Comparison of ENCODE assay signal across 8 cellular contexts in the genomic region with DNA sequence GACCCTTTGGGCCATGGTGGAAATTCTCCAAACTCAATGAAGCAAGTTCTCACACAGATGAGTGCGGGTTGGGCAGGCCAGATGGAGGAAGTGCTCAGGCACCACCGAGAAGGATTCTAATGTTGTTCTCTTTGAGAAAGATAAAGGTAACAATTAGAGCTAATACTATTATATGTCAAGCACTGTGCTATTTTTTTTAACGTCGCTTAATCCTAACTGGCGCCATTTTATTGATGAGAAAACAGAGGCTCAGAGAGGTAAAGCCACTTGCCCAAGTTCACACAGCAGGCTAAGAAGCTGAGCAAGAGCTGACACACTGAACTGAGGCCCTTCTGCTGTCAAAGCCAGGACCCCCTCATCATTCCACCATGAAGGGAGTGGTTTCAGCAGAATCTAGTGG. TPM values are rescaled to one million over a fixed set of nuclear protein-coding genes. Genes with fewer than 3 reads are reported as not detected.
DNase-seq lines count a peak whose midpoint lies in the region; ATAC-seq and TF ChIP-seq lines count a peak whose summit lies in the region.

No MANE protein-coding gene starts in this region.

- H3K27me3 ChIP-seq in left lung (no peaks in the 10 kb centered on the region), tibial nerve (no peaks in the 10 kb centered on the region)

- no peak for TF ChIP-seq POLR2A in tibial nerve (IDR thresholded peaks at IDR 0.05)

- ATAC-seq in activated naive CD4-positive, alpha-beta T cell treated with anti-CD3 and anti-CD28 coated beads, Interleukin-2, amount 50 U/mL, for 72 hours = no peak
- no peak for ATAC-seq in left lung

- H3K4me3 ChIP-seq in left lung (peak overlapping the region; percentile 71 to 86), tibial nerve (peak overlapping the region; percentile 56 to 93 (median 82))

- H3K4me1 ChIP-seq in left lung (peaks cover 23 to 45% of the 10 kb centered on the region in 2 donors), tibial nerve (peaks cover 0 to 52% (median 23%) of the 10 kb centered on the region in 4 donors)

- peaks cover 0 to 8% of the 10 kb centered on the region in 2 donors for H3K9me3 Mint-ChIP-seq in activated naive CD4-positive, alpha-beta T cell treated with anti-CD3 and anti-CD28 coated beads, Interleukin-2, amount 50 U/mL, for 72 hours

- no peaks in the 10 kb centered on the region for H3K9me3 ChIP-seq in left lung
- no peaks in the 10 kb centered on the region for H3K9me3 ChIP-seq in tibial nerve

- H3K36me3 Mint-ChIP-seq in activated naive CD4-positive, alpha-beta T cell treated with anti-CD3 and anti-CD28 coated beads, Interleukin-2, amount 50 U/mL, for 72 hours = peaks cover 24 to 43% of the 10 kb centered on the region in 2 donors

- no peak for TF ChIP-seq EP300 in tibial nerve (IDR thresholded peaks at IDR 0.05)

- peak; percentile 11 for DNase-seq in activated naive CD4-positive, alpha-beta T cell treated with Interleukin-2 at 50 U/mL for 16 hours
- no peak for DNase-seq in activated naive CD4-positive, alpha-beta T cell (lab: John Stamatoyannopoulos, UW)
- DNase-seq in activated naive CD4-positive, alpha-beta T cell treated with anti-CD3 and anti-CD28 coated beads, Interleukin-2, amount 50 U/mL, for 72 hours (ENCODE audit: low spot score in 2 of 2) = no peak
- no peak for DNase-seq in left lung
- DNase-seq in tibial nerve (ENCODE audit: low spot score in 2 of 2) = no peak
- DNase-seq in AG20443 (ENCODE audit: low spot score) = no peak
- no peak for DNase-seq in kidney glomerular epithelial cell (lab: John Stamatoyannopoulos, UW)
- no peak for DNase-seq in epidermal melanocyte (ENCODE audit: insufficient read length, low spot score)

- H3K36me3 ChIP-seq in left lung = peaks cover 0 to 1% of the 10 kb centered on the region in 2 donors
- H3K36me3 ChIP-seq in tibial nerve = peaks cover 0 to 5% (median 0%) of the 10 kb centered on the region in 3 donors

- 24 to 40% methylated on average over 5 of the region's 5 CpGs for WGBS in tibial nerve, 2 donors

- H3K27ac ChIP-seq in left lung (no peak overlapping the region), tibial nerve (peak overlapping the region in 2 of 4 donors; percentile 89 to 90)

- TF ChIP-seq CTCF in left lung (IDR thresholded peaks at IDR 0.05) = no peak
- no peak for TF ChIP-seq CTCF in tibial nerve (IDR thresholded peaks at IDR 0.05)

- intact Hi-C loops in left lung (cut with DNase I) = no loop called here

- peak overlapping the region; percentile 94 to 99 for H3K27ac Mint-ChIP-seq in activated naive CD4-positive, alpha-beta T cell treated with anti-CD3 and anti-CD28 coated beads, Interleukin-2, amount 50 U/mL, for 72 hours

RNA-seq across cellular contexts. Expression of a gene that starts 1.0 kb away (rescaled TPM):
- total RNA-seq in activated naive CD4-positive, alpha-beta T cell treated with anti-CD3 and anti-CD28 coated beads, Interleukin-2, amount 50 U/mL, for 72 hours = 100 to 1,000 TPM; 515 to 771 TPM
- total RNA-seq in left lung (100 to 1,000 TPM in 1 of 2 donors, 10 to 100 TPM in 1; 82.5 to 153 TPM), tibial nerve (100 to 1,000 TPM; 170 to 204 (median 177) TPM)

RNA-seq across cellular contexts. Expression of a gene that starts 11.2 kb away (rescaled TPM):
- 10 to 100 TPM in 1 of 2 donors, 1 to 10 TPM in 1; 8.9 to 10.3 TPM for total RNA-seq in activated naive CD4-positive, alpha-beta T cell treated with anti-CD3 and anti-CD28 coated beads, Interleukin-2, amount 50 U/mL, for 72 hours
- total RNA-seq in left lung = 10 to 100 TPM; 13.6 to 25.0 TPM
- 10 to 100 TPM; 12.6 to 15.9 (median 13.1) TPM for total RNA-seq in tibial nerve
